ENCODE assay signal across 19 cellular contexts in genomic region chr16:10729104-10729503, GRCh38. TPM values are rescaled to one million over a fixed set of nuclear protein-coding genes. Genes with fewer than 3 reads are reported as not detected.
"Had no signal": no experiment of that assay in that cellular context is flagged by ENCODE, and none has a peak within 500 bp of the region (broad histone marks: within the 10 kb centered on the region; RNA-seq: fewer than 3 reads in every experiment).

No MANE protein-coding gene starts in this region.

- H3K27ac Mint-ChIP-seq: activated naive CD4-positive, alpha-beta T cell treated with anti-CD3 and anti-CD28 coated beads for 36 hours; activated T-helper 2 cell treated with anti-CD3 and anti-CD28 coated beads, Interferon-gamma antibody, Interleukin-2, Interleukin-4, amounts not matched to agents 10 μg/mL and 5 μg/mL and 100 μg/mL, durations not matched to agents 14 hours and 24 hours and 36 hours; natural killer cell; type B pancreatic cell had no signal

- ATAC-seq: activated CD4-positive, CD25-positive, alpha-beta regulatory T cell treated with anti-CD3 and anti-CD28 coated beads, Interleukin-2, amount 50 U/mL, for 24 hours; left ventricle myocardium superior had no signal

- H3K9me3 ChIP-seq: right atrium auricular region, suprapubic skin had no signal

- H3K4me1 Mint-ChIP-seq: natural killer cell had no signal

- H2AFZ ChIP-seq: hepatocyte had no signal

- FAIRE-seq: endometrium had no signal

- H3K79me2 ChIP-seq: hepatocyte had no signal

- H3K9me3 Mint-ChIP-seq: activated naive CD4-positive, alpha-beta T cell treated with anti-CD3 and anti-CD28 coated beads for 36 hours; activated T-helper 2 cell treated with anti-CD3 and anti-CD28 coated beads, Interferon-gamma antibody, Interleukin-2, Interleukin-4, amounts not matched to agents 10 μg/mL and 5 μg/mL and 100 μg/mL, durations not matched to agents 14 hours and 24 hours and 36 hours; natural killer cell; type B pancreatic cell had no signal

- H3K36me3 ChIP-seq: cardiac muscle cell, right atrium auricular region, suprapubic skin had no signal

- H3K36me3 Mint-ChIP-seq: natural killer cell, type B pancreatic cell had no signal

- H3K27me3 Mint-ChIP-seq: type B pancreatic cell had no signal

- H3K27ac ChIP-seq: cardiac muscle cell, hepatocyte, right atrium auricular region, suprapubic skin had no signal

- H3K4me3 ChIP-seq: cardiac muscle cell, hepatocyte, right atrium auricular region, skin epidermis, suprapubic skin had no signal

- H3K4me2 ChIP-seq: hepatocyte had no signal

- H3K27me3 ChIP-seq: cardiac muscle cell, hepatocyte, right atrium auricular region, suprapubic skin had no signal

- H3K4me3 Mint-ChIP-seq: activated naive CD4-positive, alpha-beta T cell treated with anti-CD3 and anti-CD28 coated beads for 36 hours; natural killer cell; type B pancreatic cell had no signal

- DNase-seq: activated CD4-positive, alpha-beta T cell treated with anti-CD3 and anti-CD28 coated beads, Interleukin-2, amount 50 U/mL, for 4 hours; activated naive CD4-positive, alpha-beta T cell treated with anti-CD3 and anti-CD28 coated beads for 36 hours; left ventricle myocardium superior; mesenchymal stem cell; natural killer cell; stimulated activated CD4-positive, alpha-beta T cell treated with anti-CD3 and anti-CD28 coated beads, Interleukin-15, amount 100 ng/mL, for 24 hours; stimulated activated CD4-positive, alpha-beta T cell treated with anti-CD3 and anti-CD28 coated beads, Interleukin-4, amount 100 ng/mL, for 1 hour; stimulated activated naive CD4-positive, alpha-beta T cell; T-helper 9 cell had no signal

- H3K4me1 ChIP-seq: right atrium auricular region had no signal

RNA-seq across cellular contexts. Expression of gene TEKT5, which starts 34.4 kb away (rescaled TPM):
- total RNA-seq: activated T-helper 2 cell treated with anti-CD3 and anti-CD28 coated beads, Interferon-gamma antibody, Interleukin-2, Interleukin-4, amounts not matched to agents 10 μg/mL and 5 μg/mL and 100 μg/mL, durations not matched to agents 14 hours and 24 hours and 36 hours; hepatocyte; left ventricle myocardium superior; right atrium auricular region had no signal
- polyA plus RNA-seq: hepatocyte, keratinocyte had no signal
